21 cellular contexts compared by ENCODE assay signal in genomic region chr2:180057706-180058412, GRCh38.
"Had no signal": no experiment of that assay in that cellular context is flagged by ENCODE, and none has a peak within 500 bp of the region (broad histone marks: within the 10 kb centered on the region; RNA-seq: fewer than 3 reads in every experiment).

No MANE protein-coding gene starts in this region.

- ATAC-seq: activated CD8-positive, alpha-beta memory T cell treated with anti-CD3 and anti-CD28 coated beads, Interleukin-2, amount 10 ng/mL, durations not matched to agents 7 days and 5 days; activated T-cell treated with anti-CD3 and anti-CD28 coated beads, Interleukin-2, amount 50 U/mL, for 4 hours; SK-N-SH treated with all-trans-retinoic acid at 6 μM for 48 hours had no signal

- DNase-seq: activated CD4-positive, alpha-beta T cell treated with anti-CD3 and anti-CD28 coated beads for 48 hours; activated CD4-positive, alpha-beta T cell treated with anti-CD3 and anti-CD28 coated beads, Interleukin-2, amount 50 U/mL, for 4 hours; activated CD4-positive, CD25-positive, alpha-beta regulatory T cell treated with anti-CD3 and anti-CD28 coated beads, Interleukin-2, amount 50 U/mL, for 72 hours; activated CD8-positive, alpha-beta memory T cell treated with anti-CD3 and anti-CD28 coated beads, Interleukin-2, amount 10 ng/mL, durations not matched to agents 7 days and 5 days; activated effector memory CD4-positive, alpha-beta T cell treated with anti-CD3 and anti-CD28 coated beads, Interleukin-2, amount 50 U/mL, for 16 hours; activated naive CD4-positive, alpha-beta T cell treated with Interleukin-2 at 50 U/mL for 16 hours; activated naive CD8-positive, alpha-beta T cell treated with anti-CD3 and anti-CD28 coated beads for 36 hours; activated T-cell treated with anti-CD3 and anti-CD28 coated beads, Interleukin-2, amount 50 U/mL, for 4 hours; brain microvascular endothelial cell; NCI-H1048; NCI-H146; NCI-H187 treated with DMSO at 0.1 percent for 48 hours; NCI-H2081 treated with DMSO at 0.1 percent for 48 hours; NCI-H446; NCI-H524; Peyer's patch; SHP77; SW 1271 had no signal

- H3K4me3 ChIP-seq: cardiac muscle cell, Peyer's patch, SJSA1 had no signal

- H3K27ac ChIP-seq: brain microvascular endothelial cell, cardiac muscle cell, Peyer's patch, SJSA1 had no signal

- H3K9me3 ChIP-seq: Peyer's patch, SJSA1 had no signal

- H3K4me1 ChIP-seq: Peyer's patch, SJSA1 had no signal

- H3K9me3 Mint-ChIP-seq: activated T-cell treated with anti-CD3 and anti-CD28 coated beads, Interleukin-2, amount 50 U/mL, for 4 hours had no signal

- H3K4me3 Mint-ChIP-seq: activated CD8-positive, alpha-beta memory T cell treated with anti-CD3 and anti-CD28 coated beads, Interleukin-2, amount 10 ng/mL, durations not matched to agents 7 days and 5 days; activated naive CD8-positive, alpha-beta T cell treated with anti-CD3 and anti-CD28 coated beads for 36 hours; activated T-cell treated with anti-CD3 and anti-CD28 coated beads, Interleukin-2, amount 50 U/mL, for 4 hours had no signal

- H3K36me3 Mint-ChIP-seq: activated CD8-positive, alpha-beta memory T cell treated with anti-CD3 and anti-CD28 coated beads, Interleukin-2, amount 10 ng/mL, durations not matched to agents 7 days and 5 days; activated naive CD8-positive, alpha-beta T cell treated with anti-CD3 and anti-CD28 coated beads for 36 hours had no signal

- H3K27me3 Mint-ChIP-seq: activated CD8-positive, alpha-beta memory T cell treated with anti-CD3 and anti-CD28 coated beads, Interleukin-2, amount 10 ng/mL, durations not matched to agents 7 days and 5 days had no signal

- H3K36me3 ChIP-seq: brain microvascular endothelial cell, cardiac muscle cell, Peyer's patch, SJSA1 had no signal

- H3K27me3 ChIP-seq: brain microvascular endothelial cell, cardiac muscle cell, Peyer's patch, SJSA1 had no signal

- H3K4me1 Mint-ChIP-seq: activated CD8-positive, alpha-beta memory T cell treated with anti-CD3 and anti-CD28 coated beads, Interleukin-2, amount 10 ng/mL, durations not matched to agents 7 days and 5 days had no signal

- H3K27ac Mint-ChIP-seq: activated CD8-positive, alpha-beta memory T cell treated with anti-CD3 and anti-CD28 coated beads, Interleukin-2, amount 10 ng/mL, durations not matched to agents 7 days and 5 days; activated naive CD8-positive, alpha-beta T cell treated with anti-CD3 and anti-CD28 coated beads for 36 hours had no signal
